In the genomic region with DNA sequence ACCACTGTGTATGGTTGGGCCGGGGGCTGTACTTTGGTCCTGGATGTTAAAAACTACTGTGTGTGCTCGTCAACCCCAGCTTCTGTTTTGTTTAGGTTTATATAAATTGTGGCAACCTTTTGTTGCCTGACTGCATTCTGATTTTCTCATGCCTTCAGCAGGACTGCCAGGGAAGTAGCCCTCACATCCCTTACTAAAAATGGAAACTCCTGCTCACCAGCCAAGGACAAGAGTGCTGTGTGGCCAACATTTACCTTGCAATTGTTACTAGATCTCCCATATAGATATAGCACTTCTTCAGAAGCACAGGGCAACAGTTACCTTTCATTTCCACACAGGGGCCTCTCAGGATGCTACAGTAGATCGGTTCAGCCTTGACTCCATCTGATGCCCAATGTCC, we compare ENCODE assay signal across 17 cellular contexts.
DNase-seq lines count a peak whose midpoint lies in the region; ATAC-seq and TF ChIP-seq lines count a peak whose summit lies in the region.
"Had no signal": no experiment of that assay in that cellular context is flagged by ENCODE, and none has a peak within 500 bp of the region (broad histone marks: within the 10 kb centered on the region; RNA-seq: fewer than 3 reads in every experiment).

No MANE protein-coding gene starts in this region.

- H3K9me2 ChIP-seq in GM23248 (ENCODE audit: insufficient read depth), result no peaks in the 10 kb centered on the region

- WGBS in neuronal stem cell (ENCODE audit: extremely low coverage in 2 of 2, insufficient read length in 2 of 2, insufficient replicate concordance in 1 of 2), 2 donors, result no CpG with 5 or more reads among the region's 3 CpGs
- WGBS in GM23248 (ENCODE audit: low coverage in 1 of 2, low lambda C conversion rate in 2 of 2, missing lambda C conversion rate in 2 of 2), 2 experiments, result 96 to 98% methylated on average over 3 of the region's 3 CpGs

- ATAC-seq in Right ventricle myocardium inferior (peak; percentile 42), left cardiac atrium (no peak)
- ATAC-seq: HCT116 had no signal

- H4K20me1 ChIP-seq in GM23248 (ENCODE audit: insufficient read depth), result no peaks in the 10 kb centered on the region
- H4K20me1 ChIP-seq: BLaER1 had no signal

- peak overlapping the region; percentile 19 for H2AFZ ChIP-seq in neuronal stem cell (ENCODE audit: low read length)
- no peak overlapping the region for H2AFZ ChIP-seq in GM23248

- no peak overlapping the region for H4K91ac ChIP-seq in neuronal stem cell (ENCODE audit: low read depth, low read length, poor library complexity)

- no peak overlapping the region for H2BK15ac ChIP-seq in neuronal stem cell (ENCODE audit: low read length)

- peak overlapping the region; percentile 28; the same call in 1 of the 2 replicates for H3K27ac ChIP-seq in C4-2B
- H3K27ac ChIP-seq in neuronal stem cell (replicated peaks; ENCODE audit: low read length), result no peak overlapping the region
- no peak overlapping the region for H3K27ac ChIP-seq in caudate nucleus (ENCODE audit: low read depth, low read length)
- no peak overlapping the region for H3K27ac ChIP-seq in GM23248
- H3K27ac ChIP-seq: 22Rv1, BLaER1 had no signal

- H3K4me2 ChIP-seq in neuronal stem cell (ENCODE audit: insufficient read depth, low read length, poor library complexity, severe bottlenecking) (no peak overlapping the region), GM23248 (ENCODE audit: unreplicated experiment) (no peak overlapping the region)
- H3K4me2 ChIP-seq: BLaER1 had no signal

- in situ Hi-C loops in GM23248 (cut with MboI), result no loop called here

- no peak overlapping the region for H3K23ac ChIP-seq in neuronal stem cell (ENCODE audit: low read depth, low read length, poor library complexity)

- H3K79me1 ChIP-seq in neuronal stem cell (ENCODE audit: low read depth, low read length), result no peaks in the 10 kb centered on the region

- H4K8ac ChIP-seq in neuronal stem cell (ENCODE audit: low read depth, low read length), result no peak overlapping the region

- H2BK5ac ChIP-seq in neuronal stem cell (ENCODE audit: low read length), result no peak overlapping the region

- no peak overlapping the region for H3K4me3 ChIP-seq in neuronal stem cell (ENCODE audit: low read length in 2 of 2)
- H3K4me3 ChIP-seq in GM23248, result no peak overlapping the region
- H3K4me3 ChIP-seq: BLaER1 had no signal

- no peak overlapping the region for H2BK12ac ChIP-seq in neuronal stem cell (ENCODE audit: low read length)

- no peak overlapping the region for H2BK120ac ChIP-seq in neuronal stem cell (ENCODE audit: low read depth, low read length)

- no peak overlapping the region for H3K4ac ChIP-seq in neuronal stem cell (ENCODE audit: low read length)

- peaks cover 5 to 16% of the 10 kb centered on the region in 2 donors for H3K4me1 ChIP-seq in neuronal stem cell (ENCODE audit: control insufficient read depth in 2 of 2, insufficient read depth in 1 of 2, low read depth in 1 of 2, low read length in 2 of 2)
- H3K4me1 ChIP-seq in GM23248 (ENCODE audit: insufficient read depth), result peaks cover 12% of the 10 kb centered on the region

- peaks cover 15% of the 10 kb centered on the region; the same call in 1 of the 2 replicates for H3K79me2 ChIP-seq in GM23248 (ENCODE audit: insufficient read depth)

- H3K14ac ChIP-seq in neuronal stem cell (ENCODE audit: low read length), result no peak overlapping the region

- no peaks in the 10 kb centered on the region for H3K36me3 ChIP-seq in neuronal stem cell (replicated peaks in 1 of 2; ENCODE audit: control insufficient read depth in 2 of 2, insufficient read depth in 2 of 2, low read length in 2 of 2)
- H3K36me3 ChIP-seq in GM23248 (ENCODE audit: low read depth), result no peaks in the 10 kb centered on the region
- H3K36me3 ChIP-seq: BLaER1 had no signal

- H2AK5ac ChIP-seq in neuronal stem cell (ENCODE audit: low read depth, low read length), result no peak overlapping the region

- no peak for DNase-seq in Right ventricle myocardium inferior (ENCODE audit: missing footprints)
- DNase-seq in left cardiac atrium, result no peak
- peak; percentile 29 for DNase-seq in cerebellar cortex (ENCODE audit: low spot score)
- DNase-seq in neuronal stem cell (ENCODE audit: low spot score), result no peak
- no peak for DNase-seq in caudate nucleus (lab: John Stamatoyannopoulos, UW)
- no peak for DNase-seq in GM23248
- DNase-seq: CD4-positive, alpha-beta T cell; CD8-positive, alpha-beta memory T cell; DMS 273 treated with DMSO at 0.1 percent for 48 hours; DMS79; EL; GF-D8; H9 had no signal

- no peaks in the 10 kb centered on the region for H3K27me3 ChIP-seq in neuronal stem cell (ENCODE audit: control insufficient read depth in 3 of 3, insufficient read depth in 3 of 3, low read depth in 1 of 3, low read length in 3 of 3)
- H3K27me3 ChIP-seq in GM23248 (replicated peaks; ENCODE audit: insufficient read depth), result no peaks in the 10 kb centered on the region
- H3K27me3 ChIP-seq: BLaER1 had no signal

- no peak for TF ChIP-seq CTCF in C4-2B (conservative IDR thresholded peaks at IDR 0.05)

- H3K9ac ChIP-seq in neuronal stem cell (ENCODE audit: low read depth, low read length, poor library complexity) (no peak overlapping the region), GM23248 (no peak overlapping the region)
- H3K9ac ChIP-seq: BLaER1 had no signal

- peaks cover 9% of the 10 kb centered on the region; the same call in 1 of the 2 replicates for H3F3A ChIP-seq in GM23248 (ENCODE audit: insufficient read depth)

- no peaks in the 10 kb centered on the region for H3K9me3 ChIP-seq in neuronal stem cell (replicated peaks in 1 of 2; ENCODE audit: control insufficient read depth in 2 of 2, insufficient read depth in 1 of 2, low read depth in 1 of 2, low read length in 2 of 2)
- no peaks in the 10 kb centered on the region for H3K9me3 ChIP-seq in GM23248 (ENCODE audit: low read depth)

- intact Hi-C loops in Right ventricle myocardium inferior (cut with DNase I) (no loop called here), left cardiac atrium (cut with DNase I) (no loop called here)

- no peak overlapping the region for H3K18ac ChIP-seq in neuronal stem cell (ENCODE audit: low read length)
